In genomic region chr3:196501316-196502064, GRCh38 we compare ENCODE assay signal across 9 cellular contexts. TPM values are rescaled to one million over a fixed set of nuclear protein-coding genes. Genes with fewer than 3 reads are reported as not detected.
DNase-seq lines count a peak whose midpoint lies in the region; ATAC-seq and TF ChIP-seq lines count a peak whose summit lies in the region.
"Had no signal": no experiment of that assay in that cellular context is flagged by ENCODE, and none has a peak within 500 bp of the region (broad histone marks: within the 10 kb centered on the region; RNA-seq: fewer than 3 reads in every experiment).

No MANE protein-coding gene starts in this region.

- peaks cover 14 to 28% of the 10 kb centered on the region in 2 donors for H3K36me3 Mint-ChIP-seq in CD14-positive monocyte
- peaks cover 45% of the 10 kb centered on the region for H3K36me3 Mint-ChIP-seq in activated CD8-positive, alpha-beta T cell treated with anti-CD3 and anti-CD28 coated beads, Interleukin-2, amount 10 ng/mL, durations not matched to agents 7 days and 5 days (ENCODE audit: low read depth)

- peak overlapping the region; percentile 91 for H3K4me3 ChIP-seq in HEK293 (ENCODE audit: low read depth, low read length)
- H3K4me3 ChIP-seq in iPS-18c (ENCODE audit: insufficient read depth, low read depth, low read length) = peak overlapping the region; percentile 91
- H3K4me3 ChIP-seq in stomach = peak overlapping the region; percentile 62 to 89 (median 78)

- peaks cover 0 to 8% (median 2%) of the 10 kb centered on the region in 7 donors for H3K9me3 Mint-ChIP-seq in CD14-positive monocyte
- peaks cover 3% of the 10 kb centered on the region for H3K9me3 Mint-ChIP-seq in activated CD8-positive, alpha-beta T cell treated with anti-CD3 and anti-CD28 coated beads, Interleukin-2, amount 10 ng/mL, durations not matched to agents 7 days and 5 days (ENCODE audit: insufficient read depth)

- no peak for TF ChIP-seq CTCF in CD14-positive monocyte (IDR thresholded peaks at IDR 0.05)
- TF ChIP-seq CTCF in HEK293 (tag by site-specific recombination; IDR thresholded peaks at IDR 0.05) = no peak
- TF ChIP-seq CTCF in stomach (IDR thresholded peaks at IDR 0.05) = no peak

- TF ChIP-seq POLR2A in stomach (IDR thresholded peaks at IDR 0.05) = no peak

- peak overlapping the region; percentile 45 to 98 (median 96) for H3K27ac Mint-ChIP-seq in CD14-positive monocyte
- H3K27ac Mint-ChIP-seq in activated CD8-positive, alpha-beta T cell treated with anti-CD3 and anti-CD28 coated beads, Interleukin-2, amount 10 ng/mL, durations not matched to agents 7 days and 5 days = peak overlapping the region; percentile 67

- H3K27me3 ChIP-seq in stomach = no peaks in the 10 kb centered on the region

- H3K36me3 ChIP-seq in HEK293 (ENCODE audit: control insufficient read depth in 2 of 2, insufficient read depth in 1 of 2, low read length in 2 of 2) (no peaks in the 10 kb centered on the region), stomach (no peaks in the 10 kb centered on the region)

- no peaks in the 10 kb centered on the region for H3K9me3 ChIP-seq in HEK293 (ENCODE audit: control insufficient read depth, insufficient read depth, low read depth, low read length)
- peaks cover 2% of the 10 kb centered on the region for H3K9me3 ChIP-seq in iPS-18c (ENCODE audit: control insufficient read depth, insufficient read depth, low read length)
- no peaks in the 10 kb centered on the region for H3K9me3 ChIP-seq in stomach

- peaks cover 40% of the 10 kb centered on the region for H3K4me1 Mint-ChIP-seq in CD14-positive monocyte
- peaks cover 35% of the 10 kb centered on the region for H3K4me1 Mint-ChIP-seq in activated CD8-positive, alpha-beta T cell treated with anti-CD3 and anti-CD28 coated beads, Interleukin-2, amount 10 ng/mL, durations not matched to agents 7 days and 5 days (ENCODE audit: low read depth)

- no peak for DNase-seq in CD14-positive monocyte (ENCODE audit: low spot score)
- no peak for DNase-seq in activated CD8-positive, alpha-beta T cell treated with anti-CD3 and anti-CD28 coated beads, Interleukin-2, amount 10 ng/mL, durations not matched to agents 7 days and 5 days
- DNase-seq in stomach = no peak
- DNase-seq in NCI-H1436 treated with DMSO at 0.1 percent for 48 hours (lab: John Stamatoyannopoulos, UW) = no peak
- DNase-seq in globus pallidus (ENCODE audit: low spot score) = no peak

- CTCF ChIA-PET in HEK293 (lab: Yijun Ruan, JAX) = no interaction called here
- CTCF ChIA-PET in activated CD8-positive, alpha-beta T cell treated with anti-CD3 and anti-CD28 coated beads, Interleukin-2, amount 10 ng/mL, durations not matched to agents 7 days and 5 days (lab: Charles Lee) = interaction anchor here (1.4 to 1.7 kb wide), 2 partner anchors 27 to 44 kb away, joined by 3 to 6 read pairs; no protein-coding TSS in a partner anchor

- peak overlapping the region; percentile 99 for H3K4me3 Mint-ChIP-seq in CD14-positive monocyte
- peak overlapping the region; percentile 93 for H3K4me3 Mint-ChIP-seq in activated CD8-positive, alpha-beta T cell treated with anti-CD3 and anti-CD28 coated beads, Interleukin-2, amount 10 ng/mL, durations not matched to agents 7 days and 5 days

- TF ChIP-seq EP300 in stomach (IDR thresholded peaks at IDR 0.05) = no peak

- 3 to 9% (median 5%) methylated on average over 14 of the region's 14 CpGs for WGBS in stomach, 5 donors

- POLR2A ChIA-PET in HEK293 (lab: Yijun Ruan, JAX) = interaction anchor here (0.7 kb wide), 1 partner anchor 27 kb away, joined by 3 read pairs; no protein-coding TSS in a partner anchor
- POLR2A ChIA-PET in activated CD8-positive, alpha-beta T cell treated with anti-CD3 and anti-CD28 coated beads, Interleukin-2, amount 10 ng/mL, durations not matched to agents 7 days and 5 days (lab: Charles Lee) = interaction anchor here (0.6 to 1.5 kb wide), 2 partner anchors 18 to 391 kb away, joined by 4 to 5 read pairs; no protein-coding TSS in a partner anchor

- peaks cover 0 to 1% (median 1%) of the 10 kb centered on the region in 3 donors for H3K27me3 Mint-ChIP-seq in CD14-positive monocyte (ENCODE audit: low read depth in 3 of 3)
- H3K27me3 Mint-ChIP-seq in activated CD8-positive, alpha-beta T cell treated with anti-CD3 and anti-CD28 coated beads, Interleukin-2, amount 10 ng/mL, durations not matched to agents 7 days and 5 days (ENCODE audit: low read depth) = peaks cover 4% of the 10 kb centered on the region

- no peak for ATAC-seq in activated CD8-positive, alpha-beta T cell treated with anti-CD3 and anti-CD28 coated beads, Interleukin-2, amount 10 ng/mL, durations not matched to agents 7 days and 5 days
- no peak for ATAC-seq in HG02973 (IDR thresholded peaks at IDR 0.05; ENCODE audit: unreplicated experiment)

- H3K4me1 ChIP-seq in HEK293 (ENCODE audit: control insufficient read depth, insufficient read depth, low read length) (no peaks in the 10 kb centered on the region), stomach (peaks cover 9 to 40% (median 29%) of the 10 kb centered on the region in 4 donors)

- intact Hi-C loops in CD14-positive monocyte (cut with micrococcal nuclease) = loop anchor here in 1 of 2 donors (5.0 kb wide), 1 partner anchor 69 kb away; the partner anchor contains the start of gene UBXN7
- intact Hi-C loops in stomach (cut with DNase I; ENCODE audit: low total_unique reads) = no loop called here

- H3K27ac ChIP-seq in HEK293 (ENCODE audit: extremely low read depth, low read depth, low read length) (no peak overlapping the region), stomach (peak overlapping the region in 4 of 5 donors; percentile 95 to 99 (median 96))

TF ChIP-seq in HEK293, 187 proteins besides CTCF, POLR2A, EP300 and RAD21:
- TF ChIP-seq ZNF843 (tag by site-specific recombination; IDR thresholded peaks at IDR 0.05) = no peak
- 0 out of 2 replicates have a peak, but pooled peaks have one; percentile 4 for TF ChIP-seq SP2 (tag by site-specific recombination; IDR thresholded peaks at IDR 0.05)
- no peak for TF ChIP-seq HIC1 (tag by site-specific recombination; IDR thresholded peaks at IDR 0.05)
- peak; percentile 92 for TF ChIP-seq PRDM1 (tag by site-specific recombination; IDR thresholded peaks at IDR 0.05)
- 0 out of 2 replicates have a peak, but pooled peaks have one; percentile 45 for TF ChIP-seq IKZF3 (tag by site-specific recombination; IDR thresholded peaks at IDR 0.05)
- TF ChIP-seq ZNF530 (tag by site-specific recombination; IDR thresholded peaks at IDR 0.05; ENCODE audit: low read depth) = no peak

RNA-seq across cellular contexts. Expression of gene RNF168, which starts 2.1 kb away (rescaled TPM):
- polyA plus RNA-seq in CD14-positive monocyte = 1 to 10 TPM; 4.4 to 6.7 TPM
- total RNA-seq in activated CD8-positive, alpha-beta T cell treated with anti-CD3 and anti-CD28 coated beads, Interleukin-2, amount 10 ng/mL, durations not matched to agents 7 days and 5 days = 10 to 100 TPM; 35.2 to 39.3 TPM
- total RNA-seq in stomach = 10 to 100 TPM in 3 of 5 donors, 1 to 10 TPM in 2; 6.1 to 27.8 (median 13.4) TPM
- 1 to 10 TPM; 4.4 to 6.0 (median 5.2) TPM for polyA plus RNA-seq in stomach

RNA-seq across cellular contexts. Expression of gene SMCO1, which starts 13.7 kb away (rescaled TPM):
- polyA plus RNA-seq in CD14-positive monocyte (not detected), stomach (not detected)
- total RNA-seq in activated CD8-positive, alpha-beta T cell treated with anti-CD3 and anti-CD28 coated beads, Interleukin-2, amount 10 ng/mL, durations not matched to agents 7 days and 5 days = under 1 TPM in 1 of 2 experiments, not detected in 1; 0.13 TPM
- not detected for total RNA-seq in stomach
- total RNA-seq: T-helper 2 cell treated with Interferon-gamma antibody and Interleukin-4, amounts not matched to agents 100 ng/mL and 5 ng/mL, for 36 hours had no signal
